25 cellular contexts compared by ENCODE assay signal in genomic region chr1:191016765-191017164, GRCh38.
"Had no signal": no experiment of that assay in that cellular context is flagged by ENCODE, and none has a peak within 500 bp of the region (broad histone marks: within the 10 kb centered on the region; RNA-seq: fewer than 3 reads in every experiment).

No MANE protein-coding gene starts in this region.

- H3K27ac Mint-ChIP-seq: dendritic cell treated with granulocyte-macrophage colony-stimulating factor and Interleukin-4, amounts not matched to agents 40 ng/mL and 50 ng/mL, for 4 days; effector memory CD8-positive, alpha-beta T cell; endodermal cell had no signal

- H3K27me3 Mint-ChIP-seq: dendritic cell treated with granulocyte-macrophage colony-stimulating factor and Interleukin-4, amounts not matched to agents 40 ng/mL and 50 ng/mL, for 4 days; effector memory CD8-positive, alpha-beta T cell had no signal

- H3K4me1 ChIP-seq: colonic mucosa, esophagus squamous epithelium, foreskin keratinocyte, gastrocnemius medialis, heart left ventricle, heart right ventricle had no signal

- DNase-seq: colonic mucosa; cortex of kidney; dermis blood vessel endothelial cell; dorsolateral prefrontal cortex; effector CD4-positive, alpha-beta T cell; effector CD8-positive, alpha-beta T cell; effector memory CD4-positive, alpha-beta T cell; effector memory CD8-positive, alpha-beta T cell; endodermal cell; erythroblast; esophagus squamous epithelium; foreskin fibroblast; foreskin keratinocyte; foreskin melanocyte; gastrocnemius medialis; glutamatergic neuron; head of caudate nucleus; heart left ventricle; heart right ventricle had no signal

- ATAC-seq: effector memory CD8-positive, alpha-beta T cell; esophagus mucosa; foreskin keratinocyte; gastrocnemius medialis; gastroesophageal sphincter; heart left ventricle; heart right ventricle had no signal

- H3K9me3 ChIP-seq: colonic mucosa, esophagus muscularis mucosa, esophagus squamous epithelium, gastrocnemius medialis, gastroesophageal sphincter, heart right ventricle had no signal

- H3K27me3 ChIP-seq: colonic mucosa, esophagus muscularis mucosa, esophagus squamous epithelium, foreskin keratinocyte, gastrocnemius medialis, gastroesophageal sphincter, heart left ventricle, heart right ventricle had no signal

- H3K4me3 ChIP-seq: colonic mucosa, coronary artery, dorsolateral prefrontal cortex, esophagus muscularis mucosa, esophagus squamous epithelium, gastrocnemius medialis, gastroesophageal sphincter, heart left ventricle, heart right ventricle had no signal

- H3K9me3 Mint-ChIP-seq: endodermal cell had no signal

- H3K4me1 Mint-ChIP-seq: endodermal cell had no signal

- H3K4me3 Mint-ChIP-seq: dendritic cell treated with granulocyte-macrophage colony-stimulating factor and Interleukin-4, amounts not matched to agents 40 ng/mL and 50 ng/mL, for 4 days; effector memory CD8-positive, alpha-beta T cell; endodermal cell had no signal

- H3K36me3 ChIP-seq: colonic mucosa, esophagus muscularis mucosa, esophagus squamous epithelium, gastrocnemius medialis, gastroesophageal sphincter, heart left ventricle, heart right ventricle had no signal

- H3K27ac ChIP-seq: colonic mucosa, coronary artery, dorsolateral prefrontal cortex, epithelial cell of prostate, esophagus muscularis mucosa, esophagus squamous epithelium, foreskin keratinocyte, gastrocnemius medialis, gastroesophageal sphincter, heart left ventricle, heart right ventricle had no signal
